Comparison of ENCODE assay signal across 23 cellular contexts in the genomic region with DNA sequence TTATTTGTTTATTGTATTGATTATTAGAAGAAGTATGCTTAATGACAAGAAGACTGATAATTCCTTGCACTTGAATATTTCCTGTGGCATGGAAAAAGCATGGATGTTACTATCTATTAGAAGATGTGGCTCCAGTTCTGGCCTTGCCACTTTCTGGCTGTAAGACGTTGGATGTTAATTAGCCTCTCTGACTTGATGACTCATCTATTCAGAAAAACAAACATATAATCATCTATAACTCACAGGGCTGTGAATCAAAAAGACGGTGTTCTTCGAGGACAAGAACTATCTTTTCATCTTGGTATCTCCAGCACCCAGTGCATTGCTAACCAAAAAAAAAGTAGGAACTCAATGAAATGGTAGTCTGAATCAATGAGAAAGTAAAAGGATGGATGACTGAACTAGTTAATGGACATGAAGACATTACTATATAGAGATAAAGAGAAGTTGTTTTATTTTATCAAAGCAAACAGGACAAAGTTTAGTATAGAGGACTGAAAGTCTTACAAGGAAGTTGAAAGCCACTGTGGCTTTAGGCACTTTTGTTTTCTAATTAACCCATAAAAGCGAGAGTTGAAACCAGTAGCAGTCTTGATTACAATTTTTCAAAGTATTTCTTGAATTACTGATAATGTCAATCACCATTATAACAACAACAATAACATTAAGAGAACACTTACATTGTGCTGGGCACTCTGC.
"Had no signal": no experiment of that assay in that cellular context is flagged by ENCODE, and none has a peak within 500 bp of the region (broad histone marks: within the 10 kb centered on the region; RNA-seq: fewer than 3 reads in every experiment).

No MANE protein-coding gene starts in this region.

- ATAC-seq: activated T-cell treated with anti-CD3 and anti-CD28 coated beads, Interleukin-2, amount 50 U/mL, for 72 hours; left ventricle myocardium superior; right cardiac atrium; stimulated activated memory B cell treated with anti-CD40 and anti-IgM and Interleukin-4, amounts not matched to agents 10 μg/mL and 1 μg/mL and 100 μg/mL, for 72 hours; T-helper 17 cell had no signal

- H2AFZ ChIP-seq: parathyroid adenoma had no signal

- H3K4me3 ChIP-seq: cardiac muscle cell, skin epidermis, transverse colon, uterus had no signal

- DNase-seq: activated CD4-positive, alpha-beta T cell treated with anti-CD3 and anti-CD28 coated beads for 4 hours; activated CD4-positive, alpha-beta T cell treated with anti-CD3 and anti-CD28 coated beads, Interleukin-2, amount 50 U/mL, for 48 hours; activated CD4-positive, CD25-positive, alpha-beta regulatory T cell; activated effector memory CD4-positive, alpha-beta T cell treated with Interleukin-2 at 50 U/mL for 16 hours; activated naive CD4-positive, alpha-beta T cell treated with anti-CD3 and anti-CD28 coated beads for 36 hours; activated naive CD8-positive, alpha-beta T cell treated with anti-CD3 and anti-CD28 coated beads, Interleukin-2, amount 10 ng/mL, durations not matched to agents 7 days and 5 days; activated T-cell treated with anti-CD3 and anti-CD28 coated beads, Interleukin-2, amount 50 U/mL, for 72 hours; amniotic stem cell; cortex of kidney; endodermal cell; erythroblast; foreskin melanocyte; left ventricle myocardium superior; nephron progenitor cell; right cardiac atrium; stimulated activated CD4-positive, alpha-beta T cell treated with anti-CD3 and anti-CD28 coated beads, Interleukin-2, amount 100 ng/mL, for 24 hours; T-helper 17 cell; transverse colon; uterus had no signal

- H3K79me2 ChIP-seq: parathyroid adenoma had no signal

- H3K27ac ChIP-seq: cardiac muscle cell, parathyroid adenoma, skin epidermis, transverse colon, uterus had no signal

- H3K9ac ChIP-seq: parathyroid adenoma had no signal

- H3K4me1 ChIP-seq: parathyroid adenoma, uterus had no signal

- H3K36me3 ChIP-seq: cardiac muscle cell, transverse colon, uterus had no signal

- H3K9me3 ChIP-seq: transverse colon, uterus had no signal

- H3K27me3 ChIP-seq: cardiac muscle cell, transverse colon, uterus had no signal
